In genomic region chr1:180178511-180179161, GRCh38 we compare ENCODE assay signal across 1 cellular context.
TF ChIP-seq lines count a peak whose summit lies in the region.

No MANE protein-coding gene starts in this region.

TF ChIP-seq in HCT116, 20 proteins besides CTCF, POLR2A, EP300 and RAD21 (continued from another document):
- TF ChIP-seq YY1 (IDR thresholded peaks at IDR 0.05; ENCODE audit: extremely low read depth, insufficient replicate concordance, low read depth, low read length) (no peak), SP1 (IDR thresholded peaks at IDR 0.05; ENCODE audit: low read depth) (no peak), REST (IDR thresholded peaks at IDR 0.05; ENCODE audit: low read depth) (no peak), EGR1 (IDR thresholded peaks at IDR 0.05; ENCODE audit: low read depth) (no peak), JUND (IDR thresholded peaks at IDR 0.05) (no peak), CBX3 (IDR thresholded peaks at IDR 0.05; ENCODE audit: low read depth) (no peak), SIN3A (IDR thresholded peaks at IDR 0.05; ENCODE audit: low read depth) (no peak), EZH2phosphoT487 (IDR thresholded peaks at IDR 0.05; ENCODE audit: borderline replicate concordance) (no peak), ZFX (IDR thresholded peaks at IDR 0.05) (no peak), ELF1 (IDR thresholded peaks at IDR 0.05; ENCODE audit: borderline replicate concordance, low read depth) (no peak), SRF (IDR thresholded peaks at IDR 0.05; ENCODE audit: low read depth) (no peak), MAX (IDR thresholded peaks at IDR 0.05) (no peak), EZH2 (IDR thresholded peaks at IDR 0.05) (no peak), ATF3 (IDR thresholded peaks at IDR 0.05) (no peak), POLR2AphosphoS5 (IDR thresholded peaks at IDR 0.05; ENCODE audit: low read depth, low read length) (no peak)
